In genomic region chr10:122208616-122209430, GRCh38 we compare ENCODE assay signal across 15 cellular contexts.
"Had no signal": no experiment of that assay in that cellular context is flagged by ENCODE, and none has a peak within 500 bp of the region (broad histone marks: within the 10 kb centered on the region; RNA-seq: fewer than 3 reads in every experiment).

No MANE protein-coding gene starts in this region.

- H3K27ac ChIP-seq: brain microvascular endothelial cell, heart right ventricle, transverse colon, vagina had no signal

- H3K4me1 ChIP-seq: transverse colon, vagina had no signal

- H3K4me3 ChIP-seq: heart right ventricle, right atrium auricular region, transverse colon, vagina had no signal

- H3K36me3 ChIP-seq: transverse colon had no signal

- DNase-seq: activated naive CD8-positive, alpha-beta T cell treated with anti-CD3 and anti-CD28 coated beads, Interleukin-2, amount 10 ng/mL, durations not matched to agents 7 days and 5 days; anterior cingulate cortex; brain microvascular endothelial cell; effector memory CD4-positive, alpha-beta T cell; foreskin melanocyte; heart right ventricle; islet precursor cell; naive B cell; small intestine; stimulated activated CD4-positive, alpha-beta T cell treated with anti-CD3 and anti-CD28 coated beads, Interleukin-4, amount 100 ng/mL, for 4 hours; stimulated activated CD8-positive, alpha-beta memory T cell treated with anti-CD3 and anti-CD28 coated beads, Interleukin-4, amount 100 ng/mL, for 48 hours; stimulated activated naive CD4-positive, alpha-beta T cell treated with Interleukin-2 at 50 U/mL for 16 hours; transverse colon had no signal

- H3K27me3 ChIP-seq: brain microvascular endothelial cell, heart right ventricle, right atrium auricular region, transverse colon, vagina had no signal

- H3K9me3 ChIP-seq: heart right ventricle, right atrium auricular region, transverse colon, vagina had no signal
